ENCODE assay signal across 2 cellular contexts in genomic region chr18:72107647-72108046, GRCh38.
TF ChIP-seq lines count a peak whose summit lies in the region.

No MANE protein-coding gene starts in this region.

TF ChIP-seq in SK-N-SH, 30 proteins besides CTCF, POLR2A, EP300 and RAD21 (continued from another document):
- TF ChIP-seq USF2 (IDR thresholded peaks at IDR 0.05; ENCODE audit: borderline replicate concordance, low read depth, low read length) (no peak), JUND (IDR thresholded peaks at IDR 0.05) (no peak), CHD2 (IDR thresholded peaks at IDR 0.05; ENCODE audit: low read length, partially characterized antibody) (no peak), RFX5 (IDR thresholded peaks at IDR 0.05; ENCODE audit: low read length) (no peak), MEF2A (IDR thresholded peaks at IDR 0.05; ENCODE audit: borderline replicate concordance, low read depth) (no peak), PBX3 (IDR thresholded peaks at IDR 0.05) (no peak), POLR2AphosphoS5 (IDR thresholded peaks at IDR 0.05; ENCODE audit: low read depth, low read length) (no peak), EZH2phosphoT487 (IDR thresholded peaks at IDR 0.05; ENCODE audit: borderline replicate concordance, low read depth) (no peak)

TF ChIP-seq in SK-N-SH treated with all-trans-retinoic acid at 6 μM for 48 hours, 23 proteins besides CTCF, POLR2A, EP300 and RAD21 (continued from another document):
- TF ChIP-seq CREB5 (CRISPR knock-in tag; IDR thresholded peaks at IDR 0.05; ENCODE audit: low read depth) (no peak), PPARA (CRISPR knock-in tag; IDR thresholded peaks at IDR 0.05; ENCODE audit: borderline replicate concordance) (no peak), PATZ1 (CRISPR knock-in tag; IDR thresholded peaks at IDR 0.05; ENCODE audit: borderline replicate concordance) (no peak)
TF ChIP-seq in SK-N-SH treated with all-trans-retinoic acid at 6 μM for 48 hours: peak in this region for 0.
